In the genomic region with DNA sequence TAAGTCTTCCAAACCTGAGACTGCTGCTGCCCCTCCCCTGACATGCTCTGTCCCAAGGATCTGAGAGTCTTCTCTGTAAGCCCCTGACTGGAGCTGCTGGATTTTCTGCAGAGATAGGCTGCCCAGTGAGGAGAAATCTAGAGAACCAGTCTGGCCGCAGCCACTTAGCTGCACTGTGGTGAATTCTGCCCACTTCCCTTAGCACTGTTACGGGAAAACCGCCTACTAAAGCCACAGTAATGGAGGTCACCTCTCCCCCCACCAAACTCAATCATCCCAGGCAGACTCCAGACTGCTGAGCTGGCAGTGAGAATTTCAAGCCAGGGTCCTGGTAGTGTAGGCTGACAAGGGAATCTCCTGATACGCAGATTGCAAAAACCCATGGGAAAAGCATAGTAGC, we compare ENCODE assay signal across 1 cellular context.
TF ChIP-seq lines count a peak whose summit lies in the region.

No MANE protein-coding gene starts in this region.

TF ChIP-seq in GM23338, 12 proteins besides CTCF, POLR2A, EP300 and RAD21 (continued from another document):
- TF ChIP-seq, protein P1, sequence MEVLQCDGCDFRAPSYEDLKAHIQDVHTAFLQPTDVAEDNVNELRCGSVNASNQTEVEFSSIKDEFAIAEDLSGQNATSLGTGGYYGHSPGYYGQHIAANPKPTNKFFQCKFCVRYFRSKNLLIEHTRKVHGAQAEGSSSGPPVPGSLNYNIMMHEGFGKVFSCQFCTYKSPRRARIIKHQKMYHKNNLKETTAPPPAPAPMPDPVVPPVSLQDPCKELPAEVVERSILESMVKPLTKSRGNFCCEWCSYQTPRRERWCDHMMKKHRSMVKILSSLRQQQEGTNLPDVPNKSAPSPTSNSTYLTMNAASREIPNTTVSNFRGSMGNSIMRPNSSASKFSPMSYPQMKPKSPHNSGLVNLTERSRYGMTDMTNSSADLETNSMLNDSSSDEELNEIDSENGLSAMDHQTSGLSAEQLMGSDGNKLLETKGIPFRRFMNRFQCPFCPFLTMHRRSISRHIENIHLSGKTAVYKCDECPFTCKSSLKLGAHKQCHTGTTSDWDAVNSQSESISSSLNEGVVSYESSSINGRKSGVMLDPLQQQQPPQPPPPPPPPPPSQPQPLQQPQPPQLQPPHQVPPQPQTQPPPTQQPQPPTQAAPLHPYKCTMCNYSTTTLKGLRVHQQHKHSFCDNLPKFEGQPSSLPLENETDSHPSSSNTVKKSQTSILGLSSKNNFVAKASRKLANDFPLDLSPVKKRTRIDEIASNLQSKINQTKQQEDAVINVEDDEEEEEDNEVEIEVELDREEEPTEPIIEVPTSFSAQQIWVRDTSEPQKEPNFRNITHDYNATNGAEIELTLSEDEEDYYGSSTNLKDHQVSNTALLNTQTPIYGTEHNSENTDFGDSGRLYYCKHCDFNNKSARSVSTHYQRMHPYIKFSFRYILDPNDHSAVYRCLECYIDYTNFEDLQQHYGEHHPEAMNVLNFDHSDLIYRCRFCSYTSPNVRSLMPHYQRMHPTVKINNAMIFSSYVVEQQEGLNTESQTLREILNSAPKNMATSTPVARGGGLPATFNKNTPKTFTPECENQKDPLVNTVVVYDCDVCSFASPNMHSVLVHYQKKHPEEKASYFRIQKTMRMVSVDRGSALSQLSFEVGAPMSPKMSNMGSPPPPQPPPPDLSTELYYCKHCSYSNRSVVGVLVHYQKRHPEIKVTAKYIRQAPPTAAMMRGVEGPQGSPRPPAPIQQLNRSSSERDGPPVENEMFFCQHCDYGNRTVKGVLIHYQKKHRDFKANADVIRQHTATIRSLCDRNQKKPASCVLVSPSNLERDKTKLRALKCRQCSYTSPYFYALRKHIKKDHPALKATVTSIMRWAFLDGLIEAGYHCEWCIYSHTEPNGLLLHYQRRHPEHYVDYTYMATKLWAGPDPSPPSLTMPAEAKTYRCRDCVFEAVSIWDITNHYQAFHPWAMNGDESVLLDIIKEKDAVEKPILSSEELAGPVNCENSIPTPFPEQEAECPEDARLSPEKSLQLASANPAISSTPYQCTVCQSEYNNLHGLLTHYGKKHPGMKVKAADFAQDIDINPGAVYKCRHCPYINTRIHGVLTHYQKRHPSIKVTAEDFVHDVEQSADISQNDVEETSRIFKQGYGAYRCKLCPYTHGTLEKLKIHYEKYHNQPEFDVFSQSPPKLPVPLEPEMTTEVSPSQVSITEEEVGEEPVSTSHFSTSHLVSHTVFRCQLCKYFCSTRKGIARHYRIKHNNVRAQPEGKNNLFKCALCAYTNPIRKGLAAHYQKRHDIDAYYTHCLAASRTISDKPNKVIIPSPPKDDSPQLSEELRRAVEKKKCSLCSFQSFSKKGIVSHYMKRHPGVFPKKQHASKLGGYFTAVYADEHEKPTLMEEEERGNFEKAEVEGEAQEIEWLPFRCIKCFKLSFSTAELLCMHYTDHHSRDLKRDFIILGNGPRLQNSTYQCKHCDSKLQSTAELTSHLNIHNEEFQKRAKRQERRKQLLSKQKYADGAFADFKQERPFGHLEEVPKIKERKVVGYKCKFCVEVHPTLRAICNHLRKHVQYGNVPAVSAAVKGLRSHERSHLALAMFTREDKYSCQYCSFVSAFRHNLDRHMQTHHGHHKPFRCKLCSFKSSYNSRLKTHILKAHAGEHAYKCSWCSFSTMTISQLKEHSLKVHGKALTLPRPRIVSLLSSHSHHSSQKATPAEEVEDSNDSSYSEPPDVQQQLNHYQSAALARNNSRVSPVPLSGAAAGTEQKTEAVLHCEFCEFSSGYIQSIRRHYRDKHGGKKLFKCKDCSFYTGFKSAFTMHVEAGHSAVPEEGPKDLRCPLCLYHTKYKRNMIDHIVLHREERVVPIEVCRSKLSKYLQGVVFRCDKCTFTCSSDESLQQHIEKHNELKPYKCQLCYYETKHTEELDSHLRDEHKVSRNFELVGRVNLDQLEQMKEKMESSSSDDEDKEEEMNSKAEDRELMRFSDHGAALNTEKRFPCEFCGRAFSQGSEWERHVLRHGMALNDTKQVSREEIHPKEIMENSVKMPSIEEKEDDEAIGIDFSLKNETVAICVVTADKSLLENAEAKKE (CRISPR knock-in tag; IDR thresholded peaks at IDR 0.05): no peak
- TF ChIP-seq NANOG (IDR thresholded peaks at IDR 0.05; ENCODE audit: borderline replicate concordance) (no peak), ZNF114 (CRISPR knock-in tag; IDR thresholded peaks at IDR 0.05) (no peak), STAT1 (IDR thresholded peaks at IDR 0.05; ENCODE audit: unreplicated experiment) (no peak), CREB1 (CRISPR knock-in tag; IDR thresholded peaks at IDR 0.05; ENCODE audit: low read depth) (no peak), POLR2AphosphoS5 (IDR thresholded peaks at IDR 0.05; ENCODE audit: low read depth) (no peak), ZNF331 (CRISPR knock-in tag; IDR thresholded peaks at IDR 0.05; ENCODE audit: low read depth) (no peak)
- TF ChIP-seq, protein P2, sequence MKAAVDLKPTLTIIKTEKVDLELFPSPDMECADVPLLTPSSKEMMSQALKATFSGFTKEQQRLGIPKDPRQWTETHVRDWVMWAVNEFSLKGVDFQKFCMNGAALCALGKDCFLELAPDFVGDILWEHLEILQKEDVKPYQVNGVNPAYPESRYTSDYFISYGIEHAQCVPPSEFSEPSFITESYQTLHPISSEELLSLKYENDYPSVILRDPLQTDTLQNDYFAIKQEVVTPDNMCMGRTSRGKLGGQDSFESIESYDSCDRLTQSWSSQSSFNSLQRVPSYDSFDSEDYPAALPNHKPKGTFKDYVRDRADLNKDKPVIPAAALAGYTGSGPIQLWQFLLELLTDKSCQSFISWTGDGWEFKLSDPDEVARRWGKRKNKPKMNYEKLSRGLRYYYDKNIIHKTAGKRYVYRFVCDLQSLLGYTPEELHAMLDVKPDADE (IDR thresholded peaks at IDR 0.05): no peak
